In genomic region chr9:99918134-99918533, GRCh38 we compare ENCODE assay signal across 22 cellular contexts.
"Had no signal": no experiment of that assay in that cellular context is flagged by ENCODE, and none has a peak within 500 bp of the region (broad histone marks: within the 10 kb centered on the region; RNA-seq: fewer than 3 reads in every experiment).

No MANE protein-coding gene starts in this region.

- H3K4me3 Mint-ChIP-seq: T-cell had no signal

- H3K9me3 ChIP-seq: MG63, SK-N-SH had no signal

- H3K27ac ChIP-seq: HL-60, RWPE1 had no signal

- DNase-seq: Karpas-422, KG1, MG63, NCI-H1092, NCI-H1436, NCI-H187, NCI-H2029, NCI-H2081 treated with DMSO at 0.1 percent for 48 hours, NCI-H2171, NCI-H345, NCI-H446 treated with DMSO at 0.1 percent for 48 hours, NCI-H510A treated with DMSO at 0.1 percent for 48 hours, NCI-H69, NCI-H774, SHP77, SK-N-SH, SW 1271, T-cell had no signal

- H3K4me2 ChIP-seq: SK-N-SH had no signal

- H3K4me3 ChIP-seq: MG63 had no signal

- H3K9ac ChIP-seq: SK-N-SH had no signal

- H3K27me3 ChIP-seq: MG63 had no signal

- ATAC-seq: Panc1, T-cell had no signal

- FAIRE-seq: HTR-8/SVneo had no signal

- H3K27me3 Mint-ChIP-seq: T-cell had no signal
